ENCODE assay signal across 9 cellular contexts in genomic region chr2:47403829-47404228, GRCh38. TPM values are rescaled to one million over a fixed set of nuclear protein-coding genes. Genes with fewer than 3 reads are reported as not detected.
A peak's percentile ranks its signal among the peaks of the same experiment; 100 is the strongest.
DNase-seq lines count a peak whose midpoint lies in the region; ATAC-seq lines count a peak whose summit lies in the region.
"Had no signal": no experiment of that assay in that cellular context is flagged by ENCODE, and none has a peak within 500 bp of the region (broad histone marks: within the 10 kb centered on the region; RNA-seq: fewer than 3 reads in every experiment).

No MANE protein-coding gene starts in this region.

- H3K36me3 ChIP-seq in BLaER1, result peaks cover 36% of the 10 kb centered on the region
- H3K36me3 ChIP-seq in subcutaneous abdominal adipose tissue (ENCODE audit: control insufficient read depth in 5 of 5, insufficient read depth in 5 of 5, low read length in 5 of 5), result no peaks in the 10 kb centered on the region

- peak overlapping the region; percentile 90 for H3K27ac ChIP-seq in BLaER1
- peak overlapping the region; percentile 46 for H3K27ac ChIP-seq in subcutaneous abdominal adipose tissue (ENCODE audit: low read depth, low read length)

- peaks cover 19% of the 10 kb centered on the region for H4K20me1 ChIP-seq in BLaER1

- H3K4me3 ChIP-seq in BLaER1 (peak overlapping the region; percentile 86), subcutaneous abdominal adipose tissue (ENCODE audit: low read depth in 1 of 5, low read length in 5 of 5) (peak overlapping the region; percentile 83 to 99 (median 98))

- H3K4me3 Mint-ChIP-seq in activated naive CD8-positive, alpha-beta T cell treated with anti-CD3 and anti-CD28 coated beads for 36 hours, result peak overlapping the region; percentile 93
- peak overlapping the region; percentile 86 to 99 (median 97) for H3K4me3 Mint-ChIP-seq in immature natural killer cell

- no peaks in the 10 kb centered on the region for H3K27me3 Mint-ChIP-seq in activated naive CD8-positive, alpha-beta T cell treated with anti-CD3 and anti-CD28 coated beads for 36 hours
- peaks cover 7 to 11% (median 10%) of the 10 kb centered on the region in 3 donors for H3K27me3 Mint-ChIP-seq in immature natural killer cell (ENCODE audit: low read depth in 3 of 3)

- peaks cover 21% of the 10 kb centered on the region for H3K4me1 ChIP-seq in BLaER1
- peaks cover 2 to 24% (median 23%) of the 10 kb centered on the region in 5 donors for H3K4me1 ChIP-seq in subcutaneous abdominal adipose tissue (ENCODE audit: control insufficient read depth in 5 of 5, insufficient read depth in 5 of 5, low read length in 5 of 5)

- H3K4me2 ChIP-seq in BLaER1, result peak overlapping the region; percentile 89

- peak overlapping the region; percentile 99 for H3K27ac Mint-ChIP-seq in activated naive CD8-positive, alpha-beta T cell treated with anti-CD3 and anti-CD28 coated beads for 36 hours
- H3K27ac Mint-ChIP-seq in immature natural killer cell, result peak overlapping the region; percentile 77 to 96 (median 90)

- H3K9me3 Mint-ChIP-seq in activated naive CD8-positive, alpha-beta T cell treated with anti-CD3 and anti-CD28 coated beads for 36 hours, result peaks cover 3% of the 10 kb centered on the region
- H3K9me3 Mint-ChIP-seq in immature natural killer cell, result no peaks in the 10 kb centered on the region

- no peak for DNase-seq in activated naive CD8-positive, alpha-beta T cell treated with anti-CD3 and anti-CD28 coated beads for 36 hours
- DNase-seq in immature natural killer cell (no peak), mesenteric fat pad (ENCODE audit: low spot score) (no peak)

- peak overlapping the region; percentile 93 for H3K9ac ChIP-seq in BLaER1
- H3K9ac ChIP-seq in subcutaneous abdominal adipose tissue (ENCODE audit: low read length in 5 of 5), result peak overlapping the region in 4 of 5 donors; percentile 66 to 87 (median 82)

- H3K4me1 Mint-ChIP-seq in activated naive CD8-positive, alpha-beta T cell treated with anti-CD3 and anti-CD28 coated beads for 36 hours, result peaks cover 40% of the 10 kb centered on the region
- peaks cover 28 to 44% of the 10 kb centered on the region in 2 donors for H3K4me1 Mint-ChIP-seq in immature natural killer cell

- peaks cover 42% of the 10 kb centered on the region for H3K36me3 Mint-ChIP-seq in activated naive CD8-positive, alpha-beta T cell treated with anti-CD3 and anti-CD28 coated beads for 36 hours
- H3K36me3 Mint-ChIP-seq in immature natural killer cell, result peaks cover 0 to 16% (median 4%) of the 10 kb centered on the region in 3 donors

- H3K27me3 ChIP-seq in BLaER1, result no peaks in the 10 kb centered on the region
- H3K27me3 ChIP-seq in subcutaneous abdominal adipose tissue (ENCODE audit: control insufficient read depth in 5 of 5, insufficient read depth in 4 of 5, low read length in 5 of 5), result no peaks in the 10 kb centered on the region

- H3K9me3 ChIP-seq in BLaER1 (peaks cover 30% of the 10 kb centered on the region), subcutaneous abdominal adipose tissue (ENCODE audit: control insufficient read depth in 5 of 5, low read length in 5 of 5) (no peaks in the 10 kb centered on the region)

- ATAC-seq in HG02938 (IDR thresholded peaks at IDR 0.05; ENCODE audit: unreplicated experiment) (peak; percentile 8), HG03095 (IDR thresholded peaks at IDR 0.05; ENCODE audit: unreplicated experiment) (no peak), HG03378 (IDR thresholded peaks at IDR 0.05; ENCODE audit: unreplicated experiment) (no peak)

RNA-seq across cellular contexts. Expression of gene MSH2, which starts 0.9 kb away (rescaled TPM):
- 10 to 100 TPM; 74.5 to 75.2 TPM for total RNA-seq in activated naive CD8-positive, alpha-beta T cell treated with anti-CD3 and anti-CD28 coated beads for 36 hours
- 10 to 100 TPM; 22.9 to 34.2 (median 27.5) TPM for polyA plus RNA-seq in immature natural killer cell
- 8.3 TPM for total RNA-seq in mesenteric fat pad

RNA-seq across cellular contexts. Expression of gene EPCAM, which starts 34.7 kb away (rescaled TPM):
- total RNA-seq in activated naive CD8-positive, alpha-beta T cell treated with anti-CD3 and anti-CD28 coated beads for 36 hours, result 1 to 10 TPM in 1 of 2 experiments, under 1 TPM in 1; 0.46 to 1.0 TPM
- not detected for polyA plus RNA-seq in immature natural killer cell
- total RNA-seq in mesenteric fat pad, result 1.4 TPM
- total RNA-seq: M059J had no signal
